1 cellular context compared by ENCODE assay signal in genomic region chr10:100899181-100899580, GRCh38.
TF ChIP-seq lines count a peak whose summit lies in the region.

No MANE protein-coding gene starts in this region.

TF ChIP-seq in K562, 482 proteins besides CTCF, POLR2A, EP300 and RAD21:
- TF ChIP-seq CBX2 (IDR thresholded peaks at IDR 0.05; ENCODE audit: insufficient read depth, low read length, poor library complexity, severe bottlenecking) (no peak), BRD9 (IDR thresholded peaks at IDR 0.05; ENCODE audit: low read depth, partially characterized antibody) (no peak), IFI16 (CRISPR knock-in tag; IDR thresholded peaks at IDR 0.05) (no peak), CEBPB (tag; IDR thresholded peaks at IDR 0.05) (0 out of 2 replicates have a peak, but pooled peaks have one; percentile 8)
